Comparison of ENCODE assay signal across 2 cellular contexts in the genomic region with DNA sequence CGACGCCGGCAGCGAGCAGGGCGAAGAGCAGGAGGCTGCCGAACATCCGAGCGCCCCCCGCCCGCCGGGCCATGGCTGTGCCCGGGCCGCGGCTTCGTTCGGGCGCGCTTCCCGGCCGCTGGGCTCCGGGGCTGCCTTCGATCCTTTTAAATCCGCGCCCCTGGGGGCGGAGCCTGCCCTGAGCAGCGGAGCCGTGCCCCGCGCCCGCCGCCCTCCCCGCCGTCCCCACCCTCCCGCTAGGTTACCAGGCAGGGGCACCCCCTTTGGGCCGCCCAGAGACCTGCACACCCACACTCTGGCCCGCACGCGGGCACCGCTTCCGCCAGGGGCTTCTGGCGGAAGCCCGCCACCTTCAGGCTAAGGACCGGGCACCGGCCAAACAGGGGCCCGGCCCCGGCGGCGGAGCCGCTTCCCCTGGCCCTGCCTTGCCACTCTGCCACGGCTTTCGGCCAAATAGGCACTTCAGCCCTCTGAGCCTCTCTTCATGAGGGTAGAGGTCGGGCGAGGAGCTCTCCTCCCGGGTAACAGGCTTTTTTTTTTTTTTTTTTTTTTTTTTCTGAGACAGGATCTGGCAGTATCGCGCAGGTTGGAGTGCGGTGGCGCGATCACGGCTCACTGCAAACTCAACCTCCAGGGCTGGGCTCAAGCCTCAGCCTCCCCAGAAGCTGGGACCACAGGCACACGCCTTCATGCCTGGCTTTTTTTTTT.
TF ChIP-seq lines count a peak whose summit lies in the region.

A gene with protein sequence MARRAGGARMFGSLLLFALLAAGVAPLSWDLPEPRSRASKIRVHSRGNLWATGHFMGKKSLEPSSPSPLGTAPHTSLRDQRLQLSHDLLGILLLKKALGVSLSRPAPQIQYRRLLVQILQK (minus strand): TSS at position 120 of the 708 bp plus-strand sequence. CDS start 47 bp downstream, at position 73.

TF ChIP-seq in A549, 52 proteins besides CTCF, POLR2A, EP300 and RAD21 (continued from another document and continues in another):
- TF ChIP-seq, protein P1, sequence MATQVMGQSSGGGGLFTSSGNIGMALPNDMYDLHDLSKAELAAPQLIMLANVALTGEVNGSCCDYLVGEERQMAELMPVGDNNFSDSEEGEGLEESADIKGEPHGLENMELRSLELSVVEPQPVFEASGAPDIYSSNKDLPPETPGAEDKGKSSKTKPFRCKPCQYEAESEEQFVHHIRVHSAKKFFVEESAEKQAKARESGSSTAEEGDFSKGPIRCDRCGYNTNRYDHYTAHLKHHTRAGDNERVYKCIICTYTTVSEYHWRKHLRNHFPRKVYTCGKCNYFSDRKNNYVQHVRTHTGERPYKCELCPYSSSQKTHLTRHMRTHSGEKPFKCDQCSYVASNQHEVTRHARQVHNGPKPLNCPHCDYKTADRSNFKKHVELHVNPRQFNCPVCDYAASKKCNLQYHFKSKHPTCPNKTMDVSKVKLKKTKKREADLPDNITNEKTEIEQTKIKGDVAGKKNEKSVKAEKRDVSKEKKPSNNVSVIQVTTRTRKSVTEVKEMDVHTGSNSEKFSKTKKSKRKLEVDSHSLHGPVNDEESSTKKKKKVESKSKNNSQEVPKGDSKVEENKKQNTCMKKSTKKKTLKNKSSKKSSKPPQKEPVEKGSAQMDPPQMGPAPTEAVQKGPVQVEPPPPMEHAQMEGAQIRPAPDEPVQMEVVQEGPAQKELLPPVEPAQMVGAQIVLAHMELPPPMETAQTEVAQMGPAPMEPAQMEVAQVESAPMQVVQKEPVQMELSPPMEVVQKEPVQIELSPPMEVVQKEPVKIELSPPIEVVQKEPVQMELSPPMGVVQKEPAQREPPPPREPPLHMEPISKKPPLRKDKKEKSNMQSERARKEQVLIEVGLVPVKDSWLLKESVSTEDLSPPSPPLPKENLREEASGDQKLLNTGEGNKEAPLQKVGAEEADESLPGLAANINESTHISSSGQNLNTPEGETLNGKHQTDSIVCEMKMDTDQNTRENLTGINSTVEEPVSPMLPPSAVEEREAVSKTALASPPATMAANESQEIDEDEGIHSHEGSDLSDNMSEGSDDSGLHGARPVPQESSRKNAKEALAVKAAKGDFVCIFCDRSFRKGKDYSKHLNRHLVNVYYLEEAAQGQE (IDR thresholded peaks at IDR 0.05) = peak; percentile 70
- TF ChIP-seq, protein P2, sequence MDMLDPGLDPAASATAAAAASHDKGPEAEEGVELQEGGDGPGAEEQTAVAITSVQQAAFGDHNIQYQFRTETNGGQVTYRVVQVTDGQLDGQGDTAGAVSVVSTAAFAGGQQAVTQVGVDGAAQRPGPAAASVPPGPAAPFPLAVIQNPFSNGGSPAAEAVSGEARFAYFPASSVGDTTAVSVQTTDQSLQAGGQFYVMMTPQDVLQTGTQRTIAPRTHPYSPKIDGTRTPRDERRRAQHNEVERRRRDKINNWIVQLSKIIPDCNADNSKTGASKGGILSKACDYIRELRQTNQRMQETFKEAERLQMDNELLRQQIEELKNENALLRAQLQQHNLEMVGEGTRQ (IDR thresholded peaks at IDR 0.05) = no peak
- TF ChIP-seq KDM1A (IDR thresholded peaks at IDR 0.05; ENCODE audit: low read depth) (no peak), NR3C1 (IDR thresholded peaks at IDR 0.05) (no peak), FOXS1 (CRISPR knock-in tag; IDR thresholded peaks at IDR 0.05) (no peak), HDAC2 (IDR thresholded peaks at IDR 0.05) (no peak), RCOR1 (IDR thresholded peaks at IDR 0.05; ENCODE audit: low read depth, low read length) (no peak), MAZ (IDR thresholded peaks at IDR 0.05; ENCODE audit: borderline replicate concordance, low read depth, low read length) (peak; percentile 96; the same call in 1 of the 2 replicates), BCL3 (IDR thresholded peaks at IDR 0.05) (peak; percentile 33; the same call in 2 of the 3 replicates), ESRRA (IDR thresholded peaks at IDR 0.05; ENCODE audit: borderline replicate concordance, low read length) (no peak), PHF8 (IDR thresholded peaks at IDR 0.05; ENCODE audit: borderline replicate concordance, low read depth) (peak; percentile 48; the same call in 1 of the 2 replicates), RARB (CRISPR knock-in tag; IDR thresholded peaks at IDR 0.05) (no peak), FOSB (CRISPR knock-in tag; IDR thresholded peaks at IDR 0.05) (no peak), BHLHE40 (IDR thresholded peaks at IDR 0.05; ENCODE audit: low read depth, low read length) (0 out of 2 replicates have a peak, but pooled peaks have one; percentile 14), ZFP36 (IDR thresholded peaks at IDR 0.05; ENCODE audit: borderline replicate concordance, partially characterized antibody) (no peak), CBX8 (IDR thresholded peaks at IDR 0.05) (no peak), GATA3 (IDR thresholded peaks at IDR 0.05; ENCODE audit: borderline replicate concordance) (no peak), HOXB5 (CRISPR knock-in tag; IDR thresholded peaks at IDR 0.05) (no peak), SREBF2 (IDR thresholded peaks at IDR 0.05) (no peak), TP53 (CRISPR knock-in tag; IDR thresholded peaks at IDR 0.05) (no peak; the same call in 1 of the 2 replicates), ZSCAN20 (CRISPR knock-in tag; IDR thresholded peaks at IDR 0.05) (no peak)
- TF ChIP-seq, protein P3, sequence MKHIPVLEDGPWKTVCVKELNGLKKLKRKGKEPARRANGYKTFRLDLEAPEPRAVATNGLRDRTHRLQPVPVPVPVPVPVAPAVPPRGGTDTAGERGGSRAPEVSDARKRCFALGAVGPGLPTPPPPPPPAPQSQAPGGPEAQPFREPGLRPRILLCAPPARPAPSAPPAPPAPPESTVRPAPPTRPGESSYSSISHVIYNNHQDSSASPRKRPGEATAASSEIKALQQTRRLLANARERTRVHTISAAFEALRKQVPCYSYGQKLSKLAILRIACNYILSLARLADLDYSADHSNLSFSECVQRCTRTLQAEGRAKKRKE (CRISPR knock-in tag; IDR thresholded peaks at IDR 0.05; ENCODE audit: low read depth) = no peak
- TF ChIP-seq, protein P4, sequence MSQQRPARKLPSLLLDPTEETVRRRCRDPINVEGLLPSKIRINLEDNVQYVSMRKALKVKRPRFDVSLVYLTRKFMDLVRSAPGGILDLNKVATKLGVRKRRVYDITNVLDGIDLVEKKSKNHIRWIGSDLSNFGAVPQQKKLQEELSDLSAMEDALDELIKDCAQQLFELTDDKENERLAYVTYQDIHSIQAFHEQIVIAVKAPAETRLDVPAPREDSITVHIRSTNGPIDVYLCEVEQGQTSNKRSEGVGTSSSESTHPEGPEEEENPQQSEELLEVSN (IDR thresholded peaks at IDR 0.05; ENCODE audit: borderline replicate concordance, low read depth) = peak; percentile 62; the same call in 1 of the 2 replicates
- TF ChIP-seq, protein P5, sequence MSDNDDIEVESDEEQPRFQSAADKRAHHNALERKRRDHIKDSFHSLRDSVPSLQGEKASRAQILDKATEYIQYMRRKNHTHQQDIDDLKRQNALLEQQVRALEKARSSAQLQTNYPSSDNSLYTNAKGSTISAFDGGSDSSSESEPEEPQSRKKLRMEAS (IDR thresholded peaks at IDR 0.05) = peak; percentile 80

TF ChIP-seq in WTC11, 78 proteins besides CTCF, POLR2A, EP300 and RAD21 (continued from another document):
- TF ChIP-seq ARID4B (CRISPR knock-in tag; IDR thresholded peaks at IDR 0.05; ENCODE audit: borderline replicate concordance) = no peak
